In the genomic region with DNA sequence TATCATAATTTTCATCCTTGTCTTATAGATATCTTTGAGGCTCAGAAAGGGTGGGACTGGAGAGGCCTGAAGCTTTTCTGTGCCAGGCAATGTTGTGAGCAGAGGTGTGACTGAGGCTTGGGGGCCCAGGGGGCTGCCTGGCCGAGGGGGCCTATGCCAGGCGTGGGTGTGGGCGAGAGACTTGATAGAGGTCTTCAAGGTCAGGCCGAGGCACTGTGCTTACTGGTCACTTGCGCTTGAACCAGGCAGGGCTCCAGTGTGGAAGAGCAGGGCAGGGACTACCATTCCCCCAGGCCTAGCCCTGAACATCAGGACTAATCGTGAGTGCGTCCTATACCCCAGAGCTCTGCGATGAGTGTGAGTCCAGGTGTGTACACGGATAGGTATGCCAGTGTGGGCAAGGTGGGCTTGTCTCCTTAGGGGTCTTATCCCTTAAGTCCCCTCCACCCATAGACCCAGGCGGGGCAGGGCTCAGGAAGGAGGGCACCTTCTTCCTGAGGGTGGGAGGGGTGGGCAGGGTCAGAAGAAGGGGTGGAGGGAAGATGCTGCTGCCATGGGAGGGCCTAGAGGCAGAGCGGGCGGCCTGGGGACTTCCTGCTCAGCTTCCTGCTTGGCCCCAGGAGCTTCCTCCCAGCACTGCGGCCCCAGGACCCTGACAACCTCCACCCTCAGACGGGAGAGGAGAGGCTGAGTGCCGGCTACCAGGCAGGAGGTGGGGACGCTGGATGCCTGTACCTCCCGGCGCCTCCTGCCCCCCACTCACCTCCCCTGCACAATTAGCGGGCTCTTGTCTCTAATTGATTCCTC, we compare ENCODE assay signal across 16 cellular contexts.
"Had no signal": no experiment of that assay in that cellular context is flagged by ENCODE, and none has a peak within 500 bp of the region (broad histone marks: within the 10 kb centered on the region; RNA-seq: fewer than 3 reads in every experiment).

No MANE protein-coding gene starts in this region.

- H3K27ac ChIP-seq: cardiac muscle cell, foreskin keratinocyte, pancreas, uterus, VCaP had no signal

- H3K9me3 ChIP-seq: pancreas, uterus had no signal

- DNase-seq: activated CD4-positive, alpha-beta T cell treated with anti-CD3 and anti-CD28 coated beads for 36 hours; activated CD8-positive, alpha-beta T cell treated with anti-CD3 and anti-CD28 coated beads, Interleukin-2, amount 10 ng/mL, durations not matched to agents 7 days and 5 days; activated naive CD4-positive, alpha-beta T cell; activated naive CD8-positive, alpha-beta T cell treated with anti-CD3 and anti-CD28 coated beads, Interleukin-2, amount 50 U/mL, for 24 hours; foreskin keratinocyte; head of caudate nucleus; mammary epithelial cell; nephron progenitor cell; stimulated activated CD4-positive, alpha-beta T cell treated with anti-CD3 and anti-CD28 coated beads, Interleukin-15, amount 100 ng/mL, for 24 hours; stimulated activated CD4-positive, alpha-beta T cell treated with anti-CD3 and anti-CD28 coated beads, Interleukin-4, amount 100 ng/mL, for 24 hours; uterus had no signal

- H3K4me3 Mint-ChIP-seq: activated CD4-positive, alpha-beta T cell treated with anti-CD3 and anti-CD28 coated beads for 36 hours; activated CD8-positive, alpha-beta T cell treated with anti-CD3 and anti-CD28 coated beads, Interleukin-2, amount 10 ng/mL, durations not matched to agents 7 days and 5 days; activated naive CD8-positive, alpha-beta T cell treated with anti-CD3 and anti-CD28 coated beads, Interleukin-2, amount 50 U/mL, for 24 hours; activated T-helper 1 cell treated with anti-CD3 and anti-CD28 coated beads, Interleukin-12 subunit alpha, Interleukin-12 subunit beta, Interleukin-2, Interleukin-4 antibody, amounts not matched to agents 30 ng/mL and 10 ng/mL and 1 ng/mL, durations not matched to agents 14 hours and 24 hours and 36 hours; nephron progenitor cell had no signal

- H3K4me1 ChIP-seq: foreskin keratinocyte, uterus had no signal

- H3K9me3 Mint-ChIP-seq: activated naive CD8-positive, alpha-beta T cell treated with anti-CD3 and anti-CD28 coated beads, Interleukin-2, amount 50 U/mL, for 24 hours; activated T-helper 1 cell treated with anti-CD3 and anti-CD28 coated beads, Interleukin-12 subunit alpha, Interleukin-12 subunit beta, Interleukin-2, Interleukin-4 antibody, amounts not matched to agents 30 ng/mL and 10 ng/mL and 1 ng/mL, durations not matched to agents 14 hours and 24 hours and 36 hours had no signal

- H3K4me3 ChIP-seq: cardiac muscle cell, pancreas, uterus had no signal

- H3K27me3 ChIP-seq: cardiac muscle cell, foreskin keratinocyte, pancreas, uterus had no signal

- H3K4me1 Mint-ChIP-seq: activated CD4-positive, alpha-beta T cell treated with anti-CD3 and anti-CD28 coated beads for 36 hours; activated naive CD8-positive, alpha-beta T cell treated with anti-CD3 and anti-CD28 coated beads, Interleukin-2, amount 50 U/mL, for 24 hours had no signal

- H3K36me3 ChIP-seq: cardiac muscle cell, pancreas, uterus had no signal

- ATAC-seq: activated CD4-positive, alpha-beta T cell treated with anti-CD3 and anti-CD28 coated beads for 36 hours; activated CD8-positive, alpha-beta T cell treated with anti-CD3 and anti-CD28 coated beads, Interleukin-2, amount 10 ng/mL, durations not matched to agents 7 days and 5 days; activated naive CD8-positive, alpha-beta T cell treated with anti-CD3 and anti-CD28 coated beads, Interleukin-2, amount 50 U/mL, for 24 hours; foreskin keratinocyte; left lobe of liver; pancreas had no signal

- H3K27me3 Mint-ChIP-seq: activated CD4-positive, alpha-beta T cell treated with anti-CD3 and anti-CD28 coated beads for 36 hours had no signal

- H3K27ac Mint-ChIP-seq: activated CD4-positive, alpha-beta T cell treated with anti-CD3 and anti-CD28 coated beads for 36 hours; activated CD8-positive, alpha-beta T cell treated with anti-CD3 and anti-CD28 coated beads, Interleukin-2, amount 10 ng/mL, durations not matched to agents 7 days and 5 days; activated naive CD8-positive, alpha-beta T cell treated with anti-CD3 and anti-CD28 coated beads, Interleukin-2, amount 50 U/mL, for 24 hours; activated T-helper 1 cell treated with anti-CD3 and anti-CD28 coated beads, Interleukin-12 subunit alpha, Interleukin-12 subunit beta, Interleukin-2, Interleukin-4 antibody, amounts not matched to agents 30 ng/mL and 10 ng/mL and 1 ng/mL, durations not matched to agents 14 hours and 24 hours and 36 hours had no signal
